Comparison of ENCODE assay signal across 32 cellular contexts in genomic region chr2:117967981-117968723, GRCh38.
"Had no signal": no experiment of that assay in that cellular context is flagged by ENCODE, and none has a peak within 500 bp of the region (broad histone marks: within the 10 kb centered on the region; RNA-seq: fewer than 3 reads in every experiment).

No MANE protein-coding gene starts in this region.

- H3K4me3 ChIP-seq: adrenal gland, coronary artery, esophagus muscularis mucosa, gastroesophageal sphincter, heart left ventricle, lower lobe of right lung, pancreas, prostate gland, sigmoid colon, stomach, thyroid gland, upper lobe of left lung had no signal

- H3K9me3 ChIP-seq: adrenal gland, esophagus muscularis mucosa, gastroesophageal sphincter, heart left ventricle, lower lobe of right lung, pancreas, prostate gland, sigmoid colon, stomach, thyroid gland, upper lobe of left lung had no signal

- H3K4me1 Mint-ChIP-seq: activated B cell treated with CpG ODN at 0.5 μM for 24 hours; activated naive CD8-positive, alpha-beta T cell treated with anti-CD3 and anti-CD28 coated beads for 36 hours had no signal

- H3K4me3 Mint-ChIP-seq: activated B cell treated with CpG ODN at 0.5 μM for 24 hours; activated CD8-positive, alpha-beta T cell treated with anti-CD3 and anti-CD28 coated beads, Interleukin-2, amount 10 ng/mL, durations not matched to agents 7 days and 5 days; activated naive CD4-positive, alpha-beta T cell treated with anti-CD3 and anti-CD28 coated beads for 36 hours; activated naive CD8-positive, alpha-beta T cell treated with anti-CD3 and anti-CD28 coated beads for 36 hours; immature natural killer cell; natural killer cell; stimulated activated naive B cell treated with anti-CD40 and anti-IgM and Interleukin-4, amounts not matched to agents 10 μg/mL and 1 μg/mL and 100 μg/mL, for 72 hours; T-helper 2 cell treated with Interferon-gamma antibody and Interleukin-4, amounts not matched to agents 5 μg/mL and 100 μg/mL, for 36 hours had no signal

- H3K27me3 ChIP-seq: adrenal gland, brain microvascular endothelial cell, esophagus muscularis mucosa, gastroesophageal sphincter, heart left ventricle, pancreas, sigmoid colon, stomach, thyroid gland, upper lobe of left lung had no signal

- H3K36me3 ChIP-seq: prostate gland had no signal

- H3K9me3 Mint-ChIP-seq: activated B cell treated with CpG ODN at 0.5 μM for 24 hours; activated naive CD4-positive, alpha-beta T cell treated with anti-CD3 and anti-CD28 coated beads for 36 hours; activated naive CD8-positive, alpha-beta T cell treated with anti-CD3 and anti-CD28 coated beads for 36 hours; immature natural killer cell; natural killer cell; stimulated activated naive B cell treated with anti-CD40 and anti-IgM and Interleukin-4, amounts not matched to agents 10 μg/mL and 1 μg/mL and 100 μg/mL, for 72 hours; T-helper 2 cell treated with Interferon-gamma antibody and Interleukin-4, amounts not matched to agents 5 μg/mL and 100 μg/mL, for 36 hours had no signal

- H3K27me3 Mint-ChIP-seq: activated B cell treated with CpG ODN at 0.5 μM for 24 hours; activated naive CD8-positive, alpha-beta T cell treated with anti-CD3 and anti-CD28 coated beads for 36 hours; stimulated activated naive B cell treated with anti-CD40 and anti-IgM and Interleukin-4, amounts not matched to agents 10 μg/mL and 1 μg/mL and 100 μg/mL, for 72 hours had no signal

- H3K27ac Mint-ChIP-seq: activated B cell treated with CpG ODN at 0.5 μM for 24 hours; activated CD8-positive, alpha-beta T cell treated with anti-CD3 and anti-CD28 coated beads, Interleukin-2, amount 10 ng/mL, durations not matched to agents 7 days and 5 days; activated naive CD4-positive, alpha-beta T cell treated with anti-CD3 and anti-CD28 coated beads for 36 hours; natural killer cell; stimulated activated naive B cell treated with anti-CD40 and anti-IgM and Interleukin-4, amounts not matched to agents 10 μg/mL and 1 μg/mL and 100 μg/mL, for 72 hours; T-helper 2 cell treated with Interferon-gamma antibody and Interleukin-4, amounts not matched to agents 5 μg/mL and 100 μg/mL, for 36 hours had no signal

- DNase-seq: activated B cell treated with CpG ODN at 0.5 μM for 24 hours; activated CD8-positive, alpha-beta T cell treated with anti-CD3 and anti-CD28 coated beads, Interleukin-2, amount 10 ng/mL, durations not matched to agents 7 days and 5 days; activated effector memory CD4-positive, alpha-beta T cell treated with anti-CD3 and anti-CD28 coated beads, Interleukin-2, amount 50 U/mL, for 16 hours; activated naive CD4-positive, alpha-beta T cell treated with anti-CD3 and anti-CD28 coated beads for 36 hours; activated naive CD8-positive, alpha-beta T cell treated with anti-CD3 and anti-CD28 coated beads for 36 hours; activated T-cell treated with anti-CD3 and anti-CD28 coated beads for 4 hours; adrenal gland; aorta; brain microvascular endothelial cell; heart left ventricle; hypothalamus; immature natural killer cell; kidney; lower lobe of right lung; mesenchymal stem cell; natural killer cell; pancreas; retina; sigmoid colon; small intestine; stimulated activated CD4-positive, alpha-beta T cell treated with anti-CD3 and anti-CD28 coated beads, Interleukin-4, amount 100 ng/mL, for 24 hours; stimulated activated CD8-positive, alpha-beta memory T cell treated with anti-CD3 and anti-CD28 coated beads, Interleukin-4, amount 100 ng/mL, for 48 hours; stimulated activated naive B cell treated with anti-CD40 and anti-IgM and Interleukin-4, amounts not matched to agents 10 μg/mL and 1 μg/mL and 100 μg/mL, for 72 hours; stomach; T-helper 1 cell; thyroid gland; upper lobe of left lung had no signal

- ATAC-seq: activated CD8-positive, alpha-beta T cell treated with anti-CD3 and anti-CD28 coated beads, Interleukin-2, amount 10 ng/mL, durations not matched to agents 7 days and 5 days; gastroesophageal sphincter; heart left ventricle; natural killer cell; pancreas; stimulated activated naive B cell treated with anti-CD40 and anti-IgM and Interleukin-4, amounts not matched to agents 10 μg/mL and 1 μg/mL and 100 μg/mL, for 72 hours had no signal

- H3K27ac ChIP-seq: adrenal gland, brain microvascular endothelial cell, coronary artery, esophagus muscularis mucosa, gastroesophageal sphincter, heart left ventricle, lower lobe of right lung, pancreas, prostate gland, stomach, thyroid gland, upper lobe of left lung had no signal

- H3K4me1 ChIP-seq: pancreas, prostate gland, sigmoid colon, stomach had no signal
